ENCODE assay signal across 12 cellular contexts in genomic region chr1:14282583-14283186, GRCh38.
DNase-seq lines count a peak whose midpoint lies in the region; ATAC-seq and TF ChIP-seq lines count a peak whose summit lies in the region.
"Had no signal": no experiment of that assay in that cellular context is flagged by ENCODE, and none has a peak within 500 bp of the region (broad histone marks: within the 10 kb centered on the region; RNA-seq: fewer than 3 reads in every experiment).

No MANE protein-coding gene starts in this region.

- POLR2A ChIA-PET in WTC11 (lab: Charles Lee): no interaction called here

- no peak for TF ChIP-seq POLR2A in right lobe of liver (IDR thresholded peaks at IDR 0.05)
- TF ChIP-seq POLR2A in transverse colon (IDR thresholded peaks at IDR 0.05): no peak

- H3K9me3 Mint-ChIP-seq in WTC11: peaks cover 17% of the 10 kb centered on the region

- H3K27me3 Mint-ChIP-seq in WTC11 (ENCODE audit: low read depth): no peaks in the 10 kb centered on the region; the same call in 1 of the 2 replicates

- in situ Hi-C loops in transverse colon (cut with MboI; ENCODE audit: low pct_ligation_motif_present in 1 of 4, low pct_unique_long_range_greater_than_20kb in 1 of 4, low sequenced_read_pairs in 3 of 4): no loop called here

- WGBS in right lobe of liver (ENCODE audit: insufficient coverage, low coverage, low lambda C conversion rate, missing lambda C conversion rate): 20% methylated on average over 9 of the region's 9 CpGs
- 64 to 67% methylated on average over 5 to 9 of the region's 9 CpGs for whole genome bisulfite sequencing in transverse colon (ENCODE audit: low coverage in 1 of 2), 2 donors

- no peaks in the 10 kb centered on the region for H3K9me3 ChIP-seq in right lobe of liver
- H3K9me3 ChIP-seq in transverse colon: no peaks in the 10 kb centered on the region
- H3K9me3 ChIP-seq: thyroid gland had no signal

- ATAC-seq in WTC11 (peak; percentile 86), foreskin keratinocyte (peak; percentile 62), right lobe of liver (no peak)

- H3K4me1 Mint-ChIP-seq in WTC11: peaks cover 19% of the 10 kb centered on the region

- DNase-seq in H7: peak; percentile 30
- DNase-seq in WTC11 (ENCODE audit: low spot score): no peak
- DNase-seq in foreskin keratinocyte: peak in 1 of 2 donors; percentile 17
- peak; percentile 78 for DNase-seq in renal cortical epithelial cell (ENCODE audit: low read depth)
- DNase-seq in right lobe of liver: no peak
- no peak for DNase-seq in transverse colon
- no peak for DNase-seq in OCI-M1 (lab: John Stamatoyannopoulos, UW)
- DNase-seq: activated CD4-positive, alpha-beta memory T cell treated with anti-CD3 and anti-CD28 coated beads for 36 hours; DMS79; NCI-H2081; thyroid gland had no signal

- TF ChIP-seq CTCF in WTC11 (IDR thresholded peaks at IDR 0.05) (no peak), foreskin keratinocyte (conservative IDR thresholded peaks at IDR 0.05) (no peak), right lobe of liver (IDR thresholded peaks at IDR 0.05) (no peak), transverse colon (IDR thresholded peaks at IDR 0.05) (no peak)

- H3K27ac ChIP-seq in foreskin keratinocyte (no peak overlapping the region), right lobe of liver (no peak overlapping the region), transverse colon (no peak overlapping the region)
- H3K27ac ChIP-seq: VCaP had no signal

- H3K4me3 Mint-ChIP-seq in WTC11: no peak overlapping the region
- H3K4me3 Mint-ChIP-seq: activated CD4-positive, alpha-beta memory T cell treated with anti-CD3 and anti-CD28 coated beads for 36 hours had no signal

- intact Hi-C loops in right lobe of liver (cut with DNase I): no loop called here
- intact Hi-C loops in transverse colon (cut with DNase I; ENCODE audit: low total_unique reads): no loop called here

- H3K27ac Mint-ChIP-seq in WTC11: no peak overlapping the region
- H3K27ac Mint-ChIP-seq: activated CD4-positive, alpha-beta memory T cell treated with anti-CD3 and anti-CD28 coated beads for 36 hours had no signal

- H3K4me3 ChIP-seq in H7 (ENCODE audit: insufficient read depth, low read depth, low read length) (no peak overlapping the region), right lobe of liver (no peak overlapping the region), transverse colon (no peak overlapping the region)
- H3K4me3 ChIP-seq: thyroid gland had no signal

- H3K4me1 ChIP-seq in foreskin keratinocyte (no peaks in the 10 kb centered on the region), right lobe of liver (no peaks in the 10 kb centered on the region), transverse colon (no peaks in the 10 kb centered on the region)

- H3K27me3 ChIP-seq in H7 (ENCODE audit: control insufficient read depth, insufficient read depth, low read length) (no peaks in the 10 kb centered on the region), foreskin keratinocyte (peaks cover 15% of the 10 kb centered on the region), right lobe of liver (no peaks in the 10 kb centered on the region), transverse colon (no peaks in the 10 kb centered on the region)
- H3K27me3 ChIP-seq: thyroid gland had no signal

- H3K36me3 ChIP-seq in H7 (replicated peaks; ENCODE audit: control insufficient read depth, insufficient read depth, low read length): no peaks in the 10 kb centered on the region
- H3K36me3 ChIP-seq in right lobe of liver: no peaks in the 10 kb centered on the region
- H3K36me3 ChIP-seq in transverse colon: no peaks in the 10 kb centered on the region
- H3K36me3 ChIP-seq: thyroid gland had no signal

- H3K36me3 Mint-ChIP-seq in WTC11: no peaks in the 10 kb centered on the region
- H3K36me3 Mint-ChIP-seq: activated CD4-positive, alpha-beta memory T cell treated with anti-CD3 and anti-CD28 coated beads for 36 hours had no signal

- TF ChIP-seq EP300 in transverse colon (IDR thresholded peaks at IDR 0.05; ENCODE audit: low read depth): no peak

- CTCF ChIA-PET in WTC11 (lab: Charles Lee): interaction anchor here (1.3 kb wide), 1 partner anchor 169 kb away, joined by 4 read pairs; no protein-coding TSS in a partner anchor

TF ChIP-seq in WTC11, 78 proteins besides CTCF, POLR2A, EP300 and RAD21:
- TF ChIP-seq CBFB (CRISPR knock-in tag; IDR thresholded peaks at IDR 0.05; ENCODE audit: low read depth) (no peak), MYBL2 (CRISPR knock-in tag; IDR thresholded peaks at IDR 0.05) (no peak), NFYB (CRISPR knock-in tag; conservative IDR thresholded peaks at IDR 0.05; ENCODE audit: low read depth) (no peak), ELF4 (CRISPR knock-in tag; IDR thresholded peaks at IDR 0.05; ENCODE audit: low read depth) (no peak), SP1 (CRISPR knock-in tag; conservative IDR thresholded peaks at IDR 0.05) (no peak), IRF2 (CRISPR knock-in tag; IDR thresholded peaks at IDR 0.05; ENCODE audit: borderline replicate concordance, low read depth) (no peak), USF1 (CRISPR knock-in tag; IDR thresholded peaks at IDR 0.05) (no peak), ATF1 (CRISPR knock-in tag; IDR thresholded peaks at IDR 0.05) (no peak), ETV6 (CRISPR knock-in tag; IDR thresholded peaks at IDR 0.05) (no peak), ZNF532 (CRISPR knock-in tag; IDR thresholded peaks at IDR 0.05; ENCODE audit: borderline replicate concordance) (no peak), HMGA2 (CRISPR knock-in tag; IDR thresholded peaks at IDR 0.05) (no peak)

Comparison
In these comparisons a context has a peak if more than half of its experiments do, and no peak if none do; other contexts are left out.
1. DNase-seq: peak in H7 (single experiment) and renal cortical epithelial cell (single experiment); none in WTC11 (single experiment), right lobe of liver (0 of 3), transverse colon (single experiment) and OCI-M1 (single experiment).
2. ATAC-seq: peak in WTC11 (single experiment) and foreskin keratinocyte (single experiment); none in right lobe of liver (0 of 4).